Comparison of ENCODE assay signal across 8 cellular contexts in the genomic region with DNA sequence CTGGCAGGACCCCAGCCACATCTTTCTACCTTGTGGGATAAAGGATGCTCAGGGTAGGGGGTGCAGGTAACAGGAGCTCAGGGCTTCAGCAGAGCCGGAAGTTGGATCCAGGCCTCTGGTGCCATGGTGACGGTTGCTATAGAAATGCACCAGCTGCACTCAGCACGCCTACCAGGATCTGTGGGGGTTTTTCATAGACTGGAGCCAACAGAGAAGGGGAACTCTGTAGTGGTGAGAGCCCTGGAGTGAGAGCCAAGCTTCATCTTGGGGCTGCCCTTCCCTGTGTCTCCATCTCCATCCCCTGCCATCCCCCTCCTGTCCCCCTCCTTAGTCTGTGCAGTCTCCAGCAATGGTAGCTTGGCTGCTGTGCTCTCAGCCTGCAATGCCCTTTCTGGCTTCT. TPM values are rescaled to one million over a fixed set of nuclear protein-coding genes. Genes with fewer than 3 reads are reported as not detected.
DNase-seq lines count a peak whose midpoint lies in the region; ATAC-seq and TF ChIP-seq lines count a peak whose summit lies in the region.

No MANE protein-coding gene starts in this region.

- H3K4me3 ChIP-seq in upper lobe of right lung: no peak overlapping the region

- no peaks in the 10 kb centered on the region for H3K27me3 ChIP-seq in upper lobe of right lung

- H3K9me3 ChIP-seq in upper lobe of right lung: no peaks in the 10 kb centered on the region

- no peaks in the 10 kb centered on the region for H3K36me3 ChIP-seq in upper lobe of right lung

- no peak for TF ChIP-seq CTCF in upper lobe of right lung (IDR thresholded peaks at IDR 0.05)

- DNase-seq in NCI-H526 (lab: John Stamatoyannopoulos, UW) (peak; percentile 76 to 87), iPS-NIHi11 (ENCODE audit: low spot score) (peak; percentile 79), NOMO-1 treated with DMSO at 0.1 percent for 48 hours (lab: John Stamatoyannopoulos, UW; ENCODE audit: unreplicated experiment) (no peak), upper lobe of right lung (no peak), left lobe of liver (ENCODE audit: low spot score) (no peak)
- DNase-seq in NK-92 treated with Interleukin-12 subunit alpha and Interleukin-12 subunit beta, amount 100 ng/mL, for 24 hours (lab: John Stamatoyannopoulos, UW): no peak

- no peak overlapping the region for H3K27ac ChIP-seq in upper lobe of right lung

- ATAC-seq in GM18868 (IDR thresholded peaks at IDR 0.05; ENCODE audit: unreplicated experiment) (peak; percentile 99), HG02870 (IDR thresholded peaks at IDR 0.05; ENCODE audit: unreplicated experiment) (peak; percentile 82), upper lobe of right lung (no peak), left lobe of liver (no peak)

- intact Hi-C loops in upper lobe of right lung (cut with DNase I): no loop called here

- H3K4me1 ChIP-seq in upper lobe of right lung: no peaks in the 10 kb centered on the region

RNA-seq across cellular contexts. Expression of gene BOD1, which starts 27.5 kb away (rescaled TPM):
- total RNA-seq in upper lobe of right lung: 40.9 TPM
- total RNA-seq in left lobe of liver: 12.1 TPM

Comparison
In these comparisons a context has a peak if more than half of its experiments do, and no peak if none do; other contexts are left out.
1. ATAC-seq: peak in GM18868 (single experiment) and HG02870 (single experiment); none in upper lobe of right lung (single experiment) and left lobe of liver (single experiment).
2. DNase-seq: peak in NCI-H526 (2 of 2) and iPS-NIHi11 (single experiment); none in NOMO-1 treated with DMSO at 0.1 percent for 48 hours (single experiment), NK-92 treated with Interleukin-12 subunit alpha and Interleukin-12 subunit beta, amount 100 ng/mL, for 24 hours (single experiment), upper lobe of right lung (single experiment) and left lobe of liver (single experiment).